Comparison of ENCODE assay signal across 1 cellular context in the genomic region with DNA sequence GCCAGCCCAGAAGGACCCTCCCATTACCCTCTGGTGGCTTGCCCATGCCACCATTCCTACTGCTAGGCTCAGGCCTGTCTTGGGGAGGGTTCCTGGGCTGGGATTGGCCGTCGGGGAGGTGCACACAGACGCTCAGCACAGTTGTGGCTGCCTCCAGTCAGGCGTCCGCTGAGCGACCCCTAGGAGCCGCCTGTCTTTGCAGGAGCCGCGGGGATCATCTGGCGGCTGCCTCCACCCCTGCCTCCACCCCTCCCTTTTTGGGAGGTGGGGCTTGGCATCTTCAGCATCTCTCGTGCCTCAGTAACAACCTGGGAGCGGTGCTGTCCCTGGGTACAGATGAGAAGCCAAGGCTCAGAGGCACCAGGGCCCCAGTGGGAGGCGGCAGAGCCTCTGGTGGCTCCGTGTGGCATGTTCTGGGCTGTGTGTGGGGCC.
TF ChIP-seq lines count a peak whose summit lies in the region.

No MANE protein-coding gene starts in this region.

TF ChIP-seq in HEK293, 187 proteins besides CTCF, POLR2A, EP300 and RAD21 (continued from another document):
- TF ChIP-seq PBX3 (CRISPR knock-in tag; IDR thresholded peaks at IDR 0.05) (no peak), ZBTB8A (tag by site-specific recombination; IDR thresholded peaks at IDR 0.05) (0 out of 2 replicates have a peak, but pooled peaks have one; percentile 10), ZNF585B (tag by site-specific recombination; IDR thresholded peaks at IDR 0.05) (no peak), ZBTB17 (tag by site-specific recombination; IDR thresholded peaks at IDR 0.05) (peak; percentile 45; the same call in 1 of the 2 replicates), ZNF114 (tag by site-specific recombination; IDR thresholded peaks at IDR 0.05) (no peak), ZNF600 (tag by site-specific recombination; IDR thresholded peaks at IDR 0.05) (no peak), SP3 (tag by site-specific recombination; IDR thresholded peaks at IDR 0.05) (0 out of 2 replicates have a peak, but pooled peaks have one; percentile 11), ZNF514 (tag by site-specific recombination; IDR thresholded peaks at IDR 0.05) (no peak), SCRT2 (tag by site-specific recombination; IDR thresholded peaks at IDR 0.05) (no peak), ZBTB7A (tag by site-specific recombination; IDR thresholded peaks at IDR 0.05; ENCODE audit: low read depth) (0 out of 2 replicates have a peak, but pooled peaks have one; percentile 23), ZBTB48 (tag by site-specific recombination; IDR thresholded peaks at IDR 0.05) (peak; percentile 82), ZFP69B (tag by site-specific recombination; IDR thresholded peaks at IDR 0.05) (no peak), ZNF341 (tag by site-specific recombination; IDR thresholded peaks at IDR 0.05; ENCODE audit: low read depth) (peak; percentile 69), GLIS1 (tag by site-specific recombination; IDR thresholded peaks at IDR 0.05) (peak; percentile 61), WT1 (tag by site-specific recombination; IDR thresholded peaks at IDR 0.05) (no peak)
